ENCODE assay signal across 11 cellular contexts in the genomic region with DNA sequence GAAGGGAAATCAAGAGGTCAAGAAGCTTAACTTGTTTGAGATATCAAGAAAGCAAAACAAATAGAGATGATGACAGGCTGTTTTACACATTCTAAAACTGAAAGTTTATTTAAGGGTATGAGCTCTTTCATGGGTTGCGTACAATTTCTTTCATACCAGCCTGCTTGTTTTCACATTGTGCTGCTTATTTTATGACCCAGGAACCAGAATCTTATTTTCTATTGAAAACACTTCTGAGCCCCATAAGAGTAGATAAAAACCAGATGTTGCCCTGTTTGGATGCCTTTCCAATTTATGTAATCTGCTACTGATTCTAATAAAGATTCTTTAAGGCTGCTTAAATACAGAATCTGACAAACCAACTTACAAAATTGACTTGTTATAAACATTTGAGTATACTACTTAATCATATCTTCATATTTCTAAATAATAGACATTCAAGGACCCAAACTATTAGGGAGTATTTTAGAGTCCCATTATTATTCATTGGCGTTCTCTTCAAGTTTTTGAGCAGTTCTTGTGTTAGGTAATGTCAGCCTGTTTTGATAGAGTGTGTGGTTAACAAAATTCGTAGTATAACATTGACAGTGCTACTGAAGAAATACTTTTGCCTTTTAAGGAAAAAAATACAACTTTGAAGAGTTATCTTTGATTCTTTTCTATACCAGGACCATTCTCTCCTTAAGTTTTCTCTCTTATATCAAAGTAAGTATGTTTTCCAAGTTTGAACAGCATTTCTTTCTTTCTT.
DNase-seq lines count a peak whose midpoint lies in the region; ATAC-seq and TF ChIP-seq lines count a peak whose summit lies in the region.
"Had no signal": no experiment of that assay in that cellular context is flagged by ENCODE, and none has a peak within 500 bp of the region (broad histone marks: within the 10 kb centered on the region; RNA-seq: fewer than 3 reads in every experiment).

No MANE protein-coding gene starts in this region.

- H3K4me1 Mint-ChIP-seq in activated T-cell treated with anti-CD3 and anti-CD28 coated beads, Interleukin-2, amount 50 U/mL, for 72 hours (ENCODE audit: low read depth) = no peaks in the 10 kb centered on the region

- peak overlapping the region; percentile 51 to 84 (median 74) for H3K27ac ChIP-seq in sigmoid colon
- H3K27ac ChIP-seq: suprapubic skin had no signal

- peak in 1 of 4 donors; percentile 60 for TF ChIP-seq EP300 in sigmoid colon (IDR thresholded peaks at IDR 0.05)

- 57% methylated on average over 3 of the region's 3 CpGs for WGBS in sigmoid colon, 2 donors

- no peaks in the 10 kb centered on the region for H3K9me3 ChIP-seq in sigmoid colon
- H3K9me3 ChIP-seq: suprapubic skin had no signal

- H3K27me3 ChIP-seq in sigmoid colon = no peaks in the 10 kb centered on the region
- H3K27me3 ChIP-seq: suprapubic skin had no signal

- no peaks in the 10 kb centered on the region for H3K36me3 Mint-ChIP-seq in activated T-cell treated with anti-CD3 and anti-CD28 coated beads, Interleukin-2, amount 50 U/mL, for 72 hours (ENCODE audit: insufficient read depth in 2 of 2)

- no peaks in the 10 kb centered on the region for H3K36me3 ChIP-seq in sigmoid colon

- H3K4me3 Mint-ChIP-seq in activated T-cell treated with anti-CD3 and anti-CD28 coated beads, Interleukin-2, amount 50 U/mL, for 72 hours = no peak overlapping the region
- H3K4me3 Mint-ChIP-seq: neural crest cell had no signal

- DNase-seq in dedifferentiated amniotic fluid mesenchymal stem cell (ENCODE audit: extremely low spot score) (peak; percentile 65), sigmoid colon (no peak), NCI-H1417 treated with DMSO at 0.1 percent for 48 hours (lab: John Stamatoyannopoulos, UW) (no peak), C1 segment of cervical spinal cord (lab: John Stamatoyannopoulos, UW) (no peak), NCI-H82 (lab: John Stamatoyannopoulos, UW) (no peak)
- DNase-seq in activated T-cell treated with anti-CD3 and anti-CD28 coated beads, Interleukin-2, amount 50 U/mL, for 72 hours = no peak

- no peaks in the 10 kb centered on the region for H3K27me3 Mint-ChIP-seq in activated T-cell treated with anti-CD3 and anti-CD28 coated beads, Interleukin-2, amount 50 U/mL, for 72 hours (ENCODE audit: low read depth)

- no peaks in the 10 kb centered on the region for H3K9me3 Mint-ChIP-seq in activated T-cell treated with anti-CD3 and anti-CD28 coated beads, Interleukin-2, amount 50 U/mL, for 72 hours
- H3K9me3 Mint-ChIP-seq: neural crest cell had no signal

- intact Hi-C loops in sigmoid colon (cut with DNase I) = loop anchor here (2.0 kb wide), 1 partner anchor 71 kb away; no protein-coding TSS in a partner anchor

- H3K27ac Mint-ChIP-seq in activated T-cell treated with anti-CD3 and anti-CD28 coated beads, Interleukin-2, amount 50 U/mL, for 72 hours = no peak overlapping the region

- H3K4me1 ChIP-seq in sigmoid colon = peaks cover 0 to 84% (median 54%) of the 10 kb centered on the region in 4 donors

- TF ChIP-seq CTCF in sigmoid colon (IDR thresholded peaks at IDR 0.05) = no peak

- no peak for TF ChIP-seq POLR2A in sigmoid colon (IDR thresholded peaks at IDR 0.05)

- peak overlapping the region in 2 of 4 donors; percentile 12 to 15 for H3K4me3 ChIP-seq in sigmoid colon
- H3K4me3 ChIP-seq: K562, suprapubic skin had no signal

- ATAC-seq in GM18868 (IDR thresholded peaks at IDR 0.05; ENCODE audit: unreplicated experiment) (peak; percentile 87), HG02885 (IDR thresholded peaks at IDR 0.05; ENCODE audit: poor library complexity, unreplicated experiment) (peak; percentile 88)
- ATAC-seq in activated T-cell treated with anti-CD3 and anti-CD28 coated beads, Interleukin-2, amount 50 U/mL, for 72 hours (replicated peaks in 1 of 2) = no peak
- ATAC-seq: K562 had no signal

Comparison
In these comparisons a context has a peak if more than half of its experiments do, and no peak if none do; other contexts are left out.
1. ATAC-seq: peak in GM18868 (single experiment) and HG02885 (single experiment); none in activated T-cell treated with anti-CD3 and anti-CD28 coated beads, Interleukin-2, amount 50 U/mL, for 72 hours (0 of 2).